1 cellular context compared by ENCODE assay signal in genomic region chr10:34291466-34292177, GRCh38.
TF ChIP-seq lines count a peak whose summit lies in the region.

No MANE protein-coding gene starts in this region.

TF ChIP-seq in GM12878, 131 proteins besides CTCF, POLR2A, EP300 and RAD21 (continued from another document):
- TF ChIP-seq PBX3 (IDR thresholded peaks at IDR 0.05; ENCODE audit: insufficient replicate concordance, low read depth, low read length) = peak; percentile 8
- no peak for TF ChIP-seq FOXM1 (IDR thresholded peaks at IDR 0.05; ENCODE audit: low read depth, low read length)
- TF ChIP-seq ZNF687 (IDR thresholded peaks at IDR 0.05) = no peak
- TF ChIP-seq EZH2 (IDR thresholded peaks at IDR 0.05; ENCODE audit: borderline replicate concordance, control insufficient read depth, low read depth, low read length) = no peak
- no peak for TF ChIP-seq BCL11A (IDR thresholded peaks at IDR 0.05; ENCODE audit: low read depth, low read length)
- TF ChIP-seq RELB (IDR thresholded peaks at IDR 0.05; ENCODE audit: low read depth) = no peak
- TF ChIP-seq NFIC (IDR thresholded peaks at IDR 0.05; ENCODE audit: low read depth, low read length) = no peak
- no peak for TF ChIP-seq POLR2AphosphoS2 (IDR thresholded peaks at IDR 0.05; ENCODE audit: low read depth, low read length)
- TF ChIP-seq IKZF2 (IDR thresholded peaks at IDR 0.05) = peak in 1 of 2 experiments; percentile 30; a peak in 1 of 4 replicates
- no peak for TF ChIP-seq MEF2B (IDR thresholded peaks at IDR 0.05; ENCODE audit: partially characterized antibody, poor library complexity, severe bottlenecking)
- TF ChIP-seq MTA2 (IDR thresholded peaks at IDR 0.05; ENCODE audit: low read depth) = 0 out of 2 replicates have a peak, but pooled peaks have one; percentile 21
- peak; percentile 50 for TF ChIP-seq PKNOX1 (IDR thresholded peaks at IDR 0.05)
- no peak for TF ChIP-seq SMAD1 (IDR thresholded peaks at IDR 0.05; ENCODE audit: low read depth, partially characterized antibody)
- no peak for TF ChIP-seq NR2C2 (IDR thresholded peaks at IDR 0.05; ENCODE audit: borderline replicate concordance, control insufficient read depth, insufficient read length, low read depth)
- TF ChIP-seq WRNIP1 (IDR thresholded peaks at IDR 0.05; ENCODE audit: borderline replicate concordance, low read depth, low read length) = no peak
- TF ChIP-seq IKZF1 (conservative IDR thresholded peaks at IDR 0.05) = peak; percentile 42
- TF ChIP-seq EED (IDR thresholded peaks at IDR 0.05; ENCODE audit: low read depth) = no peak
- TF ChIP-seq SREBF2 (IDR thresholded peaks at IDR 0.05; ENCODE audit: low read length) = no peak
- TF ChIP-seq POU2F2 (IDR thresholded peaks at IDR 0.05; ENCODE audit: borderline replicate concordance, low read depth, low read length) = peak; percentile 32; the same call in 1 of the 3 replicates
- TF ChIP-seq YBX1 (IDR thresholded peaks at IDR 0.05) = no peak
- TF ChIP-seq REST (IDR thresholded peaks at IDR 0.05; ENCODE audit: low read depth, low read length) = no peak
- no peak for TF ChIP-seq SMARCA5 (IDR thresholded peaks at IDR 0.05)
- TF ChIP-seq ZBED1 (IDR thresholded peaks at IDR 0.05; ENCODE audit: borderline replicate concordance) = no peak
- TF ChIP-seq ZZZ3 (IDR thresholded peaks at IDR 0.05; ENCODE audit: control insufficient read depth, insufficient read length, low read depth) = no peak
- TF ChIP-seq RAD51 (IDR thresholded peaks at IDR 0.05) = no peak
- TF ChIP-seq CHD1 (IDR thresholded peaks at IDR 0.05; ENCODE audit: low read depth, low read length) = no peak
TF ChIP-seq in GM12878: peak in this region for 7.
